In genomic region chr6:19734061-19734460, GRCh38 we compare ENCODE assay signal across 19 cellular contexts.
A peak's percentile ranks its signal among the peaks of the same experiment; 100 is the strongest.
DNase-seq lines count a peak whose midpoint lies in the region; ATAC-seq and TF ChIP-seq lines count a peak whose summit lies in the region.
"Had no signal": no experiment of that assay in that cellular context is flagged by ENCODE, and none has a peak within 500 bp of the region (broad histone marks: within the 10 kb centered on the region; RNA-seq: fewer than 3 reads in every experiment).

No MANE protein-coding gene starts in this region.

- H3K36me3 Mint-ChIP-seq in WTC11 = peaks cover 18% of the 10 kb centered on the region
- H3K36me3 Mint-ChIP-seq in activated CD8-positive, alpha-beta T cell treated with anti-CD3 and anti-CD28 coated beads, Interleukin-2, amount 10 ng/mL, durations not matched to agents 7 days and 5 days (ENCODE audit: low read depth) = no peaks in the 10 kb centered on the region
- H3K36me3 Mint-ChIP-seq: CD4-positive, alpha-beta memory T cell had no signal

- WGBS in HUES64 = 86% methylated on average over 15 of the region's 15 CpGs
- WGBS in mesenchymal stem cell = 89% methylated on average over 12 of the region's 15 CpGs

- DNase-seq in WTC11 (ENCODE audit: low spot score) = no peak
- peak; percentile 11 for DNase-seq in fibroblast of mammary gland (ENCODE audit: low read depth)
- no peak for DNase-seq in mesenchymal stem cell
- DNase-seq in KBM-7 = no peak
- no peak for DNase-seq in activated CD8-positive, alpha-beta T cell treated with anti-CD3 and anti-CD28 coated beads, Interleukin-2, amount 10 ng/mL, durations not matched to agents 7 days and 5 days
- DNase-seq in brain microvascular endothelial cell = no peak
- DNase-seq: Caco-2; CD4-positive, alpha-beta memory T cell; DMS 273 treated with DMSO at 0.1 percent for 48 hours; DMS79 treated with DMSO at 0.1 percent for 48 hours; NCI-H1105; NCI-H2081; NCI-H446 treated with DMSO at 0.1 percent for 48 hours; NCI-H526 treated with DMSO at 0.1 percent for 48 hours; OCI-M1; SJCRH30 had no signal

- no peak overlapping the region for H4K91ac ChIP-seq in mesenchymal stem cell (ENCODE audit: low read length)

- H4K8ac ChIP-seq in mesenchymal stem cell (ENCODE audit: low read length) = no peak overlapping the region

- no peak overlapping the region for H2BK120ac ChIP-seq in mesenchymal stem cell (ENCODE audit: low read depth, low read length)

- H2BK5ac ChIP-seq in mesenchymal stem cell (ENCODE audit: low read depth, low read length, poor library complexity, severe bottlenecking) = no peak overlapping the region

- peaks cover 50% of the 10 kb centered on the region for H3K4me1 Mint-ChIP-seq in WTC11
- no peaks in the 10 kb centered on the region for H3K4me1 Mint-ChIP-seq in activated CD8-positive, alpha-beta T cell treated with anti-CD3 and anti-CD28 coated beads, Interleukin-2, amount 10 ng/mL, durations not matched to agents 7 days and 5 days (ENCODE audit: low read depth)
- H3K4me1 Mint-ChIP-seq: CD4-positive, alpha-beta memory T cell had no signal

- CTCF ChIA-PET in WTC11 (lab: Charles Lee) = no interaction called here
- CTCF ChIA-PET in activated CD8-positive, alpha-beta T cell treated with anti-CD3 and anti-CD28 coated beads, Interleukin-2, amount 10 ng/mL, durations not matched to agents 7 days and 5 days (lab: Charles Lee) = no interaction called here

- H3K4me3 ChIP-seq in HUES64 (ENCODE audit: low read length) = no peak overlapping the region
- no peak overlapping the region for H3K4me3 ChIP-seq in fibroblast of mammary gland (ENCODE audit: control insufficient read depth, low read depth, low read length)
- no peak overlapping the region for H3K4me3 ChIP-seq in mesenchymal stem cell (ENCODE audit: insufficient read depth in 1 of 2, low read depth in 1 of 2, low read length in 2 of 2)
- H3K4me3 ChIP-seq in brain microvascular endothelial cell (ENCODE audit: low read depth, low read length) = no peak overlapping the region
- H3K4me3 ChIP-seq: BLaER1, SJCRH30 had no signal

- H3K9me3 Mint-ChIP-seq in WTC11 = peaks cover 20% of the 10 kb centered on the region
- no peaks in the 10 kb centered on the region for H3K9me3 Mint-ChIP-seq in activated CD8-positive, alpha-beta T cell treated with anti-CD3 and anti-CD28 coated beads, Interleukin-2, amount 10 ng/mL, durations not matched to agents 7 days and 5 days (ENCODE audit: insufficient read depth)

- H3K18ac ChIP-seq in mesenchymal stem cell (ENCODE audit: low read depth in 1 of 2, low read length in 2 of 2) = no peak overlapping the region

- H2BK12ac ChIP-seq in mesenchymal stem cell (ENCODE audit: low read length in 2 of 2) = no peak overlapping the region

- H3K14ac ChIP-seq in mesenchymal stem cell (ENCODE audit: low read length in 2 of 2) = no peak overlapping the region

- H2AFZ ChIP-seq in mesenchymal stem cell (ENCODE audit: low read depth, low read length) = no peak overlapping the region

- H3K23ac ChIP-seq in mesenchymal stem cell (ENCODE audit: low read length in 2 of 2) = no peak overlapping the region

- in situ Hi-C loops in KBM-7 (cut with MboI; ENCODE audit: low pct_unique_long_range_greater_than_20kb, low sequenced_read_pairs) = no loop called here
- in situ Hi-C loops in brain microvascular endothelial cell (cut with HindIII; ENCODE audit: low pct_ligation_motif_present, low sequenced_read_pairs) = no loop called here

- POLR2A ChIA-PET in WTC11 (lab: Charles Lee) = no interaction called here
- POLR2A ChIA-PET in activated CD8-positive, alpha-beta T cell treated with anti-CD3 and anti-CD28 coated beads, Interleukin-2, amount 10 ng/mL, durations not matched to agents 7 days and 5 days (lab: Charles Lee) = no interaction called here

- H3K4ac ChIP-seq in mesenchymal stem cell (ENCODE audit: low read depth in 1 of 2, low read length in 2 of 2) = no peak overlapping the region

- peaks cover 14% of the 10 kb centered on the region for H3K9me3 ChIP-seq in HUES64 (ENCODE audit: insufficient read depth, low read depth, low read length)
- no peaks in the 10 kb centered on the region for H3K9me3 ChIP-seq in mesenchymal stem cell (ENCODE audit: control insufficient read depth, low read length)
- H3K9me3 ChIP-seq: Caco-2, SJCRH30 had no signal

- no peaks in the 10 kb centered on the region; the same call in none of the 2 replicates for H3K27me3 Mint-ChIP-seq in WTC11 (ENCODE audit: low read depth)
- no peaks in the 10 kb centered on the region for H3K27me3 Mint-ChIP-seq in activated CD8-positive, alpha-beta T cell treated with anti-CD3 and anti-CD28 coated beads, Interleukin-2, amount 10 ng/mL, durations not matched to agents 7 days and 5 days (ENCODE audit: low read depth)
- H3K27me3 Mint-ChIP-seq: CD4-positive, alpha-beta memory T cell had no signal

- H2BK15ac ChIP-seq in mesenchymal stem cell (ENCODE audit: low read depth, poor library complexity, severe bottlenecking) = no peak overlapping the region

- no peaks in the 10 kb centered on the region for H3K79me1 ChIP-seq in mesenchymal stem cell (replicated peaks; ENCODE audit: low read length, poor library complexity, severe bottlenecking)

- no peak overlapping the region for H3K27ac Mint-ChIP-seq in WTC11
- H3K27ac Mint-ChIP-seq in activated CD8-positive, alpha-beta T cell treated with anti-CD3 and anti-CD28 coated beads, Interleukin-2, amount 10 ng/mL, durations not matched to agents 7 days and 5 days = no peak overlapping the region

- H3K27me3 ChIP-seq in HUES64 (ENCODE audit: insufficient read depth, low read length) (no peaks in the 10 kb centered on the region), mesenchymal stem cell (ENCODE audit: control insufficient read depth in 1 of 2, insufficient read depth in 1 of 2, low read length in 2 of 2) (no peaks in the 10 kb centered on the region), brain microvascular endothelial cell (replicated peaks) (no peaks in the 10 kb centered on the region)
- H3K27me3 ChIP-seq: BLaER1, SJCRH30 had no signal

- peak; percentile 28; the same call in 1 of the 2 replicates for ATAC-seq in WTC11
- ATAC-seq in activated CD8-positive, alpha-beta T cell treated with anti-CD3 and anti-CD28 coated beads, Interleukin-2, amount 10 ng/mL, durations not matched to agents 7 days and 5 days = no peak

- H3K4me1 ChIP-seq in HUES64 (ENCODE audit: insufficient read depth, low read length) (peaks cover 25% of the 10 kb centered on the region), mesenchymal stem cell (ENCODE audit: control insufficient read depth, insufficient read depth, low read depth, low read length) (no peaks in the 10 kb centered on the region)
- H3K4me1 ChIP-seq: BLaER1, Caco-2, SJCRH30 had no signal

- TF ChIP-seq CTCF in WTC11 (IDR thresholded peaks at IDR 0.05) (no peak), fibroblast of mammary gland (conservative IDR thresholded peaks at IDR 0.05; ENCODE audit: control insufficient read depth, insufficient read depth, low read depth, low read length) (no peak), brain microvascular endothelial cell (IDR thresholded peaks at IDR 0.05; ENCODE audit: low read depth, low read length, missing control alignments) (no peak)

- H3K27ac ChIP-seq in HUES64 (ENCODE audit: low read depth, low read length) (no peak overlapping the region), mesenchymal stem cell (ENCODE audit: low read length, poor library complexity, severe bottlenecking) (no peak overlapping the region), brain microvascular endothelial cell (no peak overlapping the region)
- H3K27ac ChIP-seq: BLaER1, KMS-11, SJCRH30 had no signal

- H2AK5ac ChIP-seq in mesenchymal stem cell (ENCODE audit: low read length, severe bottlenecking) = no peak overlapping the region

- H3K9ac ChIP-seq in HUES64 (ENCODE audit: low read depth, low read length) = peak overlapping the region; percentile 11; the same call in 1 of the 2 replicates
- H3K9ac ChIP-seq in mesenchymal stem cell (ENCODE audit: low read length) = no peak overlapping the region
- H3K9ac ChIP-seq: BLaER1, KMS-11 had no signal

- no peaks in the 10 kb centered on the region for H3K36me3 ChIP-seq in HUES64 (ENCODE audit: insufficient read depth, low read length)
- H3K36me3 ChIP-seq in mesenchymal stem cell (ENCODE audit: control insufficient read depth in 1 of 2, insufficient read depth in 2 of 2, low read depth in 1 of 2, low read length in 2 of 2) = no peaks in the 10 kb centered on the region
- H3K36me3 ChIP-seq in brain microvascular endothelial cell (replicated peaks) = no peaks in the 10 kb centered on the region
- H3K36me3 ChIP-seq: BLaER1, SJCRH30 had no signal

- no peak overlapping the region for H3K4me2 ChIP-seq in mesenchymal stem cell (ENCODE audit: low read length, poor library complexity, severe bottlenecking)
- H3K4me2 ChIP-seq: BLaER1, KMS-11 had no signal

- H3K4me3 Mint-ChIP-seq in WTC11 = no peak overlapping the region
- no peak overlapping the region for H3K4me3 Mint-ChIP-seq in activated CD8-positive, alpha-beta T cell treated with anti-CD3 and anti-CD28 coated beads, Interleukin-2, amount 10 ng/mL, durations not matched to agents 7 days and 5 days
- H3K4me3 Mint-ChIP-seq: CD4-positive, alpha-beta memory T cell had no signal

TF ChIP-seq in WTC11, 78 proteins besides CTCF, POLR2A, EP300 and RAD21 (continues in another document):
- no peak for TF ChIP-seq USF2 (CRISPR knock-in tag; IDR thresholded peaks at IDR 0.05)
- no peak for TF ChIP-seq GABPB1 (CRISPR knock-in tag; IDR thresholded peaks at IDR 0.05)
- TF ChIP-seq ETV6 (CRISPR knock-in tag; IDR thresholded peaks at IDR 0.05) = no peak
- no peak for TF ChIP-seq ZNF425 (CRISPR knock-in tag; conservative IDR thresholded peaks at IDR 0.05)
